Comparison of ENCODE assay signal across 1 cellular context in the genomic region with DNA sequence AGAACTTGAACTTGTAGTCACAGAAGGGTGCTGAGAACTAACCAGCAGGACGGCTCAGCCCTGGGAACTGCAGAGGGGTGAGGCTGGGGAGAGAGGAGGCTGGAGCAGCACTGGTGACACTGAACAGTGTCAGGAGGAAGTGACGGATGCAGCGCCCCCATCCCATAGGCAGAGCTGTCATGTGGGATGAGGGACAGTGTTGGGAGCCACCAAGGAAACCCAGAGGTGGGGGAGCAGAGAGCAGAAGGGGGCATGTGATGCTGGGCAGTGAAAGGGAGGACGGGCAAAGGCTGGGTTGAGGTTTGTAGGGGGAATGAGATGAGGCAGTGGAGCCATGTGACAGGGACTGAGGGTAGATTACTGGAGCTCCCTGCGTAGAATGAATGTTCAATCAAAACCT.
TF ChIP-seq lines count a peak whose summit lies in the region.

No MANE protein-coding gene starts in this region.

TF ChIP-seq in SK-N-SH, 30 proteins besides CTCF, POLR2A, EP300 and RAD21:
- TF ChIP-seq GATA2 (CRISPR knock-in tag; IDR thresholded peaks at IDR 0.05) (no peak), NFIC (IDR thresholded peaks at IDR 0.05; ENCODE audit: borderline replicate concordance) (no peak), CHD2 (IDR thresholded peaks at IDR 0.05; ENCODE audit: low read length, partially characterized antibody) (no peak), SMC3 (IDR thresholded peaks at IDR 0.05; ENCODE audit: low read depth, low read length) (no peak), POLR2AphosphoS5 (IDR thresholded peaks at IDR 0.05; ENCODE audit: low read depth, low read length) (no peak), USF2 (IDR thresholded peaks at IDR 0.05; ENCODE audit: borderline replicate concordance, low read depth, low read length) (no peak), PBX3 (IDR thresholded peaks at IDR 0.05) (no peak), MEF2A (IDR thresholded peaks at IDR 0.05; ENCODE audit: borderline replicate concordance, low read depth) (no peak), USF1 (IDR thresholded peaks at IDR 0.05; ENCODE audit: borderline replicate concordance, low read depth) (no peak), FOXM1 (IDR thresholded peaks at IDR 0.05; ENCODE audit: low read depth) (no peak), JUND (IDR thresholded peaks at IDR 0.05) (no peak), MXI1 (IDR thresholded peaks at IDR 0.05; ENCODE audit: low read depth, low read length) (no peak)
